Comparison of ENCODE assay signal across 8 cellular contexts in genomic region chr10:88880287-88881094, GRCh38. TPM values are rescaled to one million over a fixed set of nuclear protein-coding genes. Genes with fewer than 3 reads are reported as not detected.
DNase-seq lines count a peak whose midpoint lies in the region; ATAC-seq lines count a peak whose summit lies in the region.

No MANE protein-coding gene starts in this region.

- H3K27ac Mint-ChIP-seq in activated CD4-positive, alpha-beta T cell treated with anti-CD3 and anti-CD28 coated beads for 36 hours, result peak overlapping the region; percentile 98

- DNase-seq in ACHN, result peak; percentile 89
- DNase-seq in NCI-H226, result peak; percentile 81
- DNase-seq in activated CD4-positive, alpha-beta T cell treated with anti-CD3 and anti-CD28 coated beads for 36 hours, result peak; percentile 87
- peak; percentile 92 for DNase-seq in left kidney (ENCODE audit: low read depth, low spot score)
- peak; percentile 80 for DNase-seq in stimulated activated CD4-positive, alpha-beta T cell treated with anti-CD3 and anti-CD28 coated beads, Interleukin-1b, Interleukin-23, amount 100 ng/mL, for 48 hours

- intact Hi-C loops in activated CD4-positive, alpha-beta T cell treated with anti-CD3 and anti-CD28 coated beads for 36 hours (cut with DNase I, micrococcal nuclease), result loop anchor here (1.0 to 10.0 kb wide), 12 partner anchors 17 to 1063 kb away; partner anchors contain the start of genes FAS (in 2 of the 2), ATAD1 (in 1 of the 2) and IFIT5 (in 1 of the 2)

- H3K4me1 Mint-ChIP-seq in activated CD4-positive, alpha-beta T cell treated with anti-CD3 and anti-CD28 coated beads for 36 hours, result peaks cover 65% of the 10 kb centered on the region

- peak overlapping the region; percentile 76 for H3K27ac ChIP-seq in cingulate gyrus (ENCODE audit: low read depth, low read length)

- in situ Hi-C loops in ACHN (cut with HindIII; ENCODE audit: low pct_ligation_motif_present, low pct_unique_long_range_greater_than_20kb, low sequenced_read_pairs), result no loop called here

- CTCF ChIA-PET in activated CD4-positive, alpha-beta T cell treated with anti-CD3 and anti-CD28 coated beads for 36 hours (lab: Charles Lee), result interaction anchor here (0.6 to 4.5 kb wide), 8 partner anchors 12 to 54 kb away, joined by 3 to 32 read pairs (median 4); no protein-coding TSS in a partner anchor

- H3K36me3 Mint-ChIP-seq in activated CD4-positive, alpha-beta T cell treated with anti-CD3 and anti-CD28 coated beads for 36 hours (ENCODE audit: low read depth), result peaks cover 24% of the 10 kb centered on the region

- POLR2A ChIA-PET in activated CD4-positive, alpha-beta T cell treated with anti-CD3 and anti-CD28 coated beads for 36 hours (lab: Charles Lee), result interaction anchor here (0.5 to 1.3 kb wide), 4 partner anchors 19 to 1855 kb away, joined by 3 to 7 read pairs (median 4); no protein-coding TSS in a partner anchor

- H3K9me3 Mint-ChIP-seq in activated CD4-positive, alpha-beta T cell treated with anti-CD3 and anti-CD28 coated beads for 36 hours (ENCODE audit: low read depth), result no peaks in the 10 kb centered on the region

- peak overlapping the region; percentile 97 for H3K4me3 Mint-ChIP-seq in activated CD4-positive, alpha-beta T cell treated with anti-CD3 and anti-CD28 coated beads for 36 hours

- peak; percentile 48 for ATAC-seq in GM18508 (IDR thresholded peaks at IDR 0.05; ENCODE audit: insufficient read depth, unreplicated experiment)
- peak; percentile 65 for ATAC-seq in HG02973 (IDR thresholded peaks at IDR 0.05; ENCODE audit: unreplicated experiment)
- ATAC-seq in activated CD4-positive, alpha-beta T cell treated with anti-CD3 and anti-CD28 coated beads for 36 hours, result peak; percentile 81

- H3K27me3 Mint-ChIP-seq in activated CD4-positive, alpha-beta T cell treated with anti-CD3 and anti-CD28 coated beads for 36 hours, result no peaks in the 10 kb centered on the region

RNA-seq across cellular contexts. Expression of gene STAMBPL1, which starts 0.4 kb away (rescaled TPM):
- 10 to 100 TPM; 36.6 to 40.2 TPM for total RNA-seq in activated CD4-positive, alpha-beta T cell treated with anti-CD3 and anti-CD28 coated beads for 36 hours

RNA-seq across cellular contexts. Expression of gene ANKRD22, which starts 28.8 kb away (rescaled TPM):
- total RNA-seq in activated CD4-positive, alpha-beta T cell treated with anti-CD3 and anti-CD28 coated beads for 36 hours, result under 1 TPM; 0.37 TPM

Comparison
In these comparisons a context has a peak if more than half of its experiments do, and no peak if none do; other contexts are left out.
1. Peak in every context shown above with its lines: DNase-seq, ATAC-seq and H3K27ac ChIP-seq.